ENCODE assay signal across 21 cellular contexts in the genomic region with DNA sequence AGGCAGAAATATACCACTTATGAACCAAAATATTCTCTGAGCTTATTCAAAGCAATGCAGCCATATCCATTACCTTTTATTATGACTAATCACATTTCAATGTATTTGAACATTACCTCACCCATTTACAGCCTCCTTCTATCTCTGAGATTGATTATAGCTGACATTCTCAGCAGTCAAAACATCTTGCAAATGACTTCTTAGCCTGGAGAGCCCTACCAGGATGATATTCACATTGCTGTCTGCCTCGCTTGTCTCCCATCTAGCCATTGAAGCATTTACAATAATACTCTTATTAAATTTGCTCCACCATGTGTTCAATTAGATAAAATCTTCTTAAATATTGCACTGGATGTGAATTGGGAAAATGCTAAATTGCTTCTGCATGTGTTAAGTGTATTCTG.
"Had no signal": no experiment of that assay in that cellular context is flagged by ENCODE, and none has a peak within 500 bp of the region (broad histone marks: within the 10 kb centered on the region; RNA-seq: fewer than 3 reads in every experiment).

No MANE protein-coding gene starts in this region.

- H3K79me2 ChIP-seq: hepatocyte had no signal

- H3K9ac ChIP-seq: neural progenitor cell had no signal

- H3K27ac ChIP-seq: dorsolateral prefrontal cortex, gastroesophageal sphincter, hepatocyte, neural progenitor cell, right lobe of liver, transverse colon had no signal

- H3K4me1 ChIP-seq: gastroesophageal sphincter, neural progenitor cell, right lobe of liver, transverse colon had no signal

- H3K4me3 ChIP-seq: dorsolateral prefrontal cortex, gastroesophageal sphincter, hepatocyte, neural progenitor cell, right lobe of liver, transverse colon had no signal

- ATAC-seq: gastroesophageal sphincter; naive thymus-derived CD4-positive, alpha-beta T cell; right lobe of liver had no signal

- DNase-seq: activated CD4-positive, alpha-beta T cell treated with anti-CD3 and anti-CD28 coated beads for 4 hours; activated CD4-positive, alpha-beta T cell treated with anti-CD3 and anti-CD28 coated beads, Interleukin-2, amount 50 U/mL, for 4 hours; activated effector memory CD4-positive, alpha-beta T cell treated with Interleukin-2 at 50 U/mL for 16 hours; activated naive CD4-positive, alpha-beta T cell treated with Interleukin-2 at 50 U/mL for 16 hours; activated T-cell treated with anti-CD3 and anti-CD28 coated beads for 4 hours; anterior cingulate cortex; central memory CD4-positive, alpha-beta T cell; dorsolateral prefrontal cortex; effector memory CD4-positive, alpha-beta T cell; midbrain; naive thymus-derived CD4-positive, alpha-beta T cell; right lobe of liver; stimulated activated CD4-positive, alpha-beta T cell treated with anti-CD3 and anti-CD28 coated beads, Interleukin-2, amount 100 ng/mL, for 48 hours; stimulated activated naive CD4-positive, alpha-beta T cell treated with Interleukin-2 at 50 U/mL for 16 hours; T-helper 1 cell; transverse colon had no signal

- H3K27me3 ChIP-seq: dorsolateral prefrontal cortex, gastroesophageal sphincter, hepatocyte, neural progenitor cell, right lobe of liver, transverse colon had no signal

- H3K9me3 ChIP-seq: gastroesophageal sphincter, right lobe of liver, transverse colon had no signal

- H3K36me3 ChIP-seq: gastroesophageal sphincter, neural progenitor cell, right lobe of liver, transverse colon had no signal

- H2AFZ ChIP-seq: hepatocyte, neural progenitor cell had no signal

- FAIRE-seq: colon, keratinocyte had no signal

- H3K4me2 ChIP-seq: hepatocyte, neural progenitor cell had no signal
